ENCODE assay signal across 10 cellular contexts in genomic region chr19:491146-491741, GRCh38. TPM values are rescaled to one million over a fixed set of nuclear protein-coding genes. Genes with fewer than 3 reads are reported as not detected.
DNase-seq lines count a peak whose midpoint lies in the region; ATAC-seq lines count a peak whose summit lies in the region.
"Had no signal": no experiment of that assay in that cellular context is flagged by ENCODE, and none has a peak within 500 bp of the region (broad histone marks: within the 10 kb centered on the region; RNA-seq: fewer than 3 reads in every experiment).

No MANE protein-coding gene starts in this region.

- no peaks in the 10 kb centered on the region for H3K79me2 ChIP-seq in mesendoderm (ENCODE audit: control insufficient read depth, insufficient read depth, low read length)

- H4K5ac ChIP-seq in mesendoderm (ENCODE audit: low read length) = no peak overlapping the region

- no peak overlapping the region for H4K8ac ChIP-seq in mesendoderm (ENCODE audit: low read depth, low read length)

- no peak overlapping the region for H3K27ac ChIP-seq in mesendoderm (ENCODE audit: low read depth, low read length)
- H3K27ac ChIP-seq: foreskin keratinocyte, vagina, VCaP had no signal

- peaks cover 3% of the 10 kb centered on the region for H3K9me3 Mint-ChIP-seq in activated CD8-positive, alpha-beta memory T cell treated with anti-CD3 and anti-CD28 coated beads, Interleukin-2, amount 10 ng/mL, durations not matched to agents 7 days and 5 days (ENCODE audit: low read depth)
- H3K9me3 Mint-ChIP-seq in activated naive CD8-positive, alpha-beta T cell treated with anti-CD3 and anti-CD28 coated beads for 36 hours = no peaks in the 10 kb centered on the region

- no peak overlapping the region for H3K9ac ChIP-seq in mesendoderm (ENCODE audit: low read length)

- H3K4me3 Mint-ChIP-seq in activated CD8-positive, alpha-beta memory T cell treated with anti-CD3 and anti-CD28 coated beads, Interleukin-2, amount 10 ng/mL, durations not matched to agents 7 days and 5 days = no peak overlapping the region
- H3K4me3 Mint-ChIP-seq in activated naive CD8-positive, alpha-beta T cell treated with anti-CD3 and anti-CD28 coated beads for 36 hours = no peak overlapping the region

- no peak overlapping the region for H3K27ac Mint-ChIP-seq in activated CD8-positive, alpha-beta memory T cell treated with anti-CD3 and anti-CD28 coated beads, Interleukin-2, amount 10 ng/mL, durations not matched to agents 7 days and 5 days
- H3K27ac Mint-ChIP-seq in activated naive CD8-positive, alpha-beta T cell treated with anti-CD3 and anti-CD28 coated beads for 36 hours = no peak overlapping the region

- no peaks in the 10 kb centered on the region for H3K27me3 ChIP-seq in mesendoderm (ENCODE audit: insufficient read depth, low read length, poor library complexity)

- CTCF ChIA-PET in activated CD8-positive, alpha-beta memory T cell treated with anti-CD3 and anti-CD28 coated beads, Interleukin-2, amount 10 ng/mL, durations not matched to agents 7 days and 5 days (lab: Charles Lee) = interaction anchor here (0.7 to 2.6 kb wide), 3 partner anchors 15 to 48 kb away, joined by 3 to 9 read pairs (median 7); no protein-coding TSS in a partner anchor

- no peak for ATAC-seq in activated CD8-positive, alpha-beta memory T cell treated with anti-CD3 and anti-CD28 coated beads, Interleukin-2, amount 10 ng/mL, durations not matched to agents 7 days and 5 days
- ATAC-seq: foreskin keratinocyte had no signal

- no peak overlapping the region for H3K23ac ChIP-seq in mesendoderm (ENCODE audit: low read length)

- no peak overlapping the region for H2BK120ac ChIP-seq in mesendoderm (ENCODE audit: low read depth, low read length)

- peaks cover 3% of the 10 kb centered on the region for H3K36me3 Mint-ChIP-seq in activated CD8-positive, alpha-beta memory T cell treated with anti-CD3 and anti-CD28 coated beads, Interleukin-2, amount 10 ng/mL, durations not matched to agents 7 days and 5 days
- peaks cover 5% of the 10 kb centered on the region for H3K36me3 Mint-ChIP-seq in activated naive CD8-positive, alpha-beta T cell treated with anti-CD3 and anti-CD28 coated beads for 36 hours

- no peaks in the 10 kb centered on the region for H3K79me1 ChIP-seq in mesendoderm (ENCODE audit: low read length)

- no peak overlapping the region for H2BK15ac ChIP-seq in mesendoderm (replicated peaks; ENCODE audit: low read depth)

- peak; percentile 41 for DNase-seq in activated CD8-positive, alpha-beta memory T cell treated with anti-CD3 and anti-CD28 coated beads, Interleukin-2, amount 10 ng/mL, durations not matched to agents 7 days and 5 days
- DNase-seq in activated CD8-positive, alpha-beta memory T cell treated with anti-CD3 and anti-CD28 coated beads for 24 hours = no peak
- peak; percentile 11 for DNase-seq in SK-MEL-5 (ENCODE audit: low read depth, low spot score)
- DNase-seq in mesendoderm = peak; percentile 36
- no peak for DNase-seq in activated naive CD8-positive, alpha-beta T cell treated with anti-CD3 and anti-CD28 coated beads for 36 hours
- no peak for DNase-seq in AG20443 (ENCODE audit: low spot score)
- DNase-seq: foreskin keratinocyte, NCI-H526 treated with DMSO at 0.1 percent for 48 hours had no signal

- no peak overlapping the region for H3K4ac ChIP-seq in mesendoderm (ENCODE audit: low read depth, low read length)

- no CpG with 5 or more reads among the region's 32 CpGs for WGBS in mesendoderm (ENCODE audit: extremely low coverage, insufficient coverage, low lambda C conversion rate)

- H3K4me3 ChIP-seq in mesendoderm (ENCODE audit: low read length) = no peak overlapping the region
- H3K4me3 ChIP-seq: vagina had no signal

- peaks cover 6% of the 10 kb centered on the region for H3K27me3 Mint-ChIP-seq in activated CD8-positive, alpha-beta memory T cell treated with anti-CD3 and anti-CD28 coated beads, Interleukin-2, amount 10 ng/mL, durations not matched to agents 7 days and 5 days
- H3K27me3 Mint-ChIP-seq in activated naive CD8-positive, alpha-beta T cell treated with anti-CD3 and anti-CD28 coated beads for 36 hours = peaks cover 24% of the 10 kb centered on the region

- no peak overlapping the region for H3K56ac ChIP-seq in mesendoderm (ENCODE audit: low read length)

- no peak overlapping the region for H3K4me2 ChIP-seq in mesendoderm (ENCODE audit: low read length)

- H3K36me3 ChIP-seq in mesendoderm (ENCODE audit: control insufficient read depth, insufficient read depth, low read length) = no peaks in the 10 kb centered on the region
- H3K36me3 ChIP-seq: vagina had no signal

- peaks cover 11% of the 10 kb centered on the region for H3K4me1 Mint-ChIP-seq in activated CD8-positive, alpha-beta memory T cell treated with anti-CD3 and anti-CD28 coated beads, Interleukin-2, amount 10 ng/mL, durations not matched to agents 7 days and 5 days
- H3K4me1 Mint-ChIP-seq in activated naive CD8-positive, alpha-beta T cell treated with anti-CD3 and anti-CD28 coated beads for 36 hours = peaks cover 5% of the 10 kb centered on the region

- in situ Hi-C loops in SK-MEL-5 (cut with HindIII; ENCODE audit: low pct_unique_long_range_greater_than_20kb, low sequenced_read_pairs) = no loop called here

- no peak overlapping the region for H2AK5ac ChIP-seq in mesendoderm (ENCODE audit: low read length)

- no peak overlapping the region for H2BK5ac ChIP-seq in mesendoderm (ENCODE audit: low read length)

- H3K18ac ChIP-seq in mesendoderm (ENCODE audit: low read length) = no peak overlapping the region

- H3K4me1 ChIP-seq in mesendoderm (ENCODE audit: control insufficient read depth, low read depth, low read length) = no peaks in the 10 kb centered on the region
- H3K4me1 ChIP-seq: foreskin keratinocyte had no signal

RNA-seq across cellular contexts. Expression of gene MADCAM1, which starts 5.0 kb away (rescaled TPM):
- total RNA-seq in activated CD8-positive, alpha-beta memory T cell treated with anti-CD3 and anti-CD28 coated beads, Interleukin-2, amount 10 ng/mL, durations not matched to agents 7 days and 5 days = under 1 TPM; 0.16 to 0.44 TPM
- total RNA-seq in SK-MEL-5 (2014; rRNA removed; shearing (Covaris generic)) = not detected in 2 replicates
- polyA plus RNA-seq in SK-MEL-5 (2015; cell fraction: cytosol; rRNA removed) = 0.15 TPM in 1 of 2 replicates, not detected in the other
- not detected in 2 replicates for polyA plus RNA-seq in SK-MEL-5 (2015; cell fraction: nucleus; rRNA removed)
- 0.18 TPM for polyA plus RNA-seq in mesendoderm (2013, experiment 1 of 2)
- polyA plus RNA-seq in mesendoderm (2013, experiment 2 of 2) = 0.24 TPM
- under 1 TPM in 1 of 2 experiments, not detected in 1; 0.21 TPM for total RNA-seq in activated naive CD8-positive, alpha-beta T cell treated with anti-CD3 and anti-CD28 coated beads for 36 hours

RNA-seq across cellular contexts. Expression of gene TPGS1, which starts 16.1 kb away (rescaled TPM):
- total RNA-seq in activated CD8-positive, alpha-beta memory T cell treated with anti-CD3 and anti-CD28 coated beads, Interleukin-2, amount 10 ng/mL, durations not matched to agents 7 days and 5 days = 10 to 100 TPM; 19.4 to 21.6 TPM
- 19.5 and 26.4 TPM in 2 replicates for total RNA-seq in SK-MEL-5 (2014; rRNA removed; shearing (Covaris generic))
- polyA plus RNA-seq in SK-MEL-5 (2015; cell fraction: cytosol; rRNA removed) = 27.9 and 30.2 TPM in 2 replicates
- 2.1 and 4.7 TPM in 2 replicates for polyA plus RNA-seq in SK-MEL-5 (2015; cell fraction: nucleus; rRNA removed)
- 3.2 TPM for polyA plus RNA-seq in mesendoderm (2013, experiment 1 of 2)
- 3.1 TPM for polyA plus RNA-seq in mesendoderm (2013, experiment 2 of 2)
- total RNA-seq in activated naive CD8-positive, alpha-beta T cell treated with anti-CD3 and anti-CD28 coated beads for 36 hours = 10 to 100 TPM in 1 of 2 experiments, 1 to 10 TPM in 1; 9.3 to 10.3 TPM

RNA-seq across cellular contexts. Expression of gene SHC2, which starts 30.4 kb away (rescaled TPM):
- total RNA-seq in activated CD8-positive, alpha-beta memory T cell treated with anti-CD3 and anti-CD28 coated beads, Interleukin-2, amount 10 ng/mL, durations not matched to agents 7 days and 5 days = not detected
- total RNA-seq in SK-MEL-5 (2014; rRNA removed; shearing (Covaris generic)) = 6.7 and 7.0 TPM in 2 replicates
- 11.2 and 13.5 TPM in 2 replicates for polyA plus RNA-seq in SK-MEL-5 (2015; cell fraction: cytosol; rRNA removed)
- polyA plus RNA-seq in SK-MEL-5 (2015; cell fraction: nucleus; rRNA removed) = 141 and 145 TPM in 2 replicates
- polyA plus RNA-seq in mesendoderm (2013, experiment 1 of 2) = 1.3 TPM
- 0.91 TPM for polyA plus RNA-seq in mesendoderm (2013, experiment 2 of 2)
- under 1 TPM in 1 of 2 experiments, not detected in 1; 0.32 TPM for total RNA-seq in activated naive CD8-positive, alpha-beta T cell treated with anti-CD3 and anti-CD28 coated beads for 36 hours

RNA-seq across cellular contexts. Expression of gene CDC34, which starts 40.3 kb away (rescaled TPM):
- total RNA-seq in activated CD8-positive, alpha-beta memory T cell treated with anti-CD3 and anti-CD28 coated beads, Interleukin-2, amount 10 ng/mL, durations not matched to agents 7 days and 5 days = 10 to 100 TPM; 58.3 to 58.9 TPM
- total RNA-seq in SK-MEL-5 (2014; rRNA removed; shearing (Covaris generic)) = 51.0 and 52.7 TPM in 2 replicates
- polyA plus RNA-seq in SK-MEL-5 (2015; cell fraction: cytosol; rRNA removed) = 47.1 and 54.5 TPM in 2 replicates
- polyA plus RNA-seq in SK-MEL-5 (2015; cell fraction: nucleus; rRNA removed) = 26.9 and 40.9 TPM in 2 replicates
- polyA plus RNA-seq in mesendoderm (2013, experiment 1 of 2) = 78.8 TPM
- polyA plus RNA-seq in mesendoderm (2013, experiment 2 of 2) = 81.6 TPM
- total RNA-seq in activated naive CD8-positive, alpha-beta T cell treated with anti-CD3 and anti-CD28 coated beads for 36 hours = 10 to 100 TPM; 46.5 to 48.8 TPM

RNA-seq across cellular contexts. Expression of gene GZMM, which starts 52.6 kb away (rescaled TPM):
- 10 to 100 TPM; 46.9 to 76.3 TPM for total RNA-seq in activated CD8-positive, alpha-beta memory T cell treated with anti-CD3 and anti-CD28 coated beads, Interleukin-2, amount 10 ng/mL, durations not matched to agents 7 days and 5 days
- 0.21 and 1.1 TPM in 2 replicates for total RNA-seq in SK-MEL-5 (2014; rRNA removed; shearing (Covaris generic))
- polyA plus RNA-seq in SK-MEL-5 (2015; cell fraction: cytosol; rRNA removed) = 0.10 and 0.77 TPM in 2 replicates
- 0.75 TPM in 1 of 2 replicates, not detected in the other for polyA plus RNA-seq in SK-MEL-5 (2015; cell fraction: nucleus; rRNA removed)
- polyA plus RNA-seq in mesendoderm (2013, experiment 1 of 2) = 0.13 TPM
- polyA plus RNA-seq in mesendoderm (2013, experiment 2 of 2) = 0.25 TPM
- 10 to 100 TPM; 42.0 to 49.0 TPM for total RNA-seq in activated naive CD8-positive, alpha-beta T cell treated with anti-CD3 and anti-CD28 coated beads for 36 hours
- total RNA-seq: foreskin keratinocyte, vagina had no signal

Comparison
In these comparisons a context has a peak if more than half of its experiments do, and no peak if none do; other contexts are left out.
1. DNase-seq: peak in activated CD8-positive, alpha-beta memory T cell treated with anti-CD3 and anti-CD28 coated beads, Interleukin-2, amount 10 ng/mL, durations not matched to agents 7 days and 5 days (single experiment), SK-MEL-5 (single experiment) and mesendoderm (single experiment); none in activated CD8-positive, alpha-beta memory T cell treated with anti-CD3 and anti-CD28 coated beads for 24 hours (single experiment), activated naive CD8-positive, alpha-beta T cell treated with anti-CD3 and anti-CD28 coated beads for 36 hours (single experiment) and AG20443 (single experiment).